27 cellular contexts compared by ENCODE assay signal in genomic region chr3:67875338-67875737, GRCh38.
A peak's percentile ranks its signal among the peaks of the same experiment; 100 is the strongest.
DNase-seq lines count a peak whose midpoint lies in the region; ATAC-seq and TF ChIP-seq lines count a peak whose summit lies in the region.
"Had no signal": no experiment of that assay in that cellular context is flagged by ENCODE, and none has a peak within 500 bp of the region (broad histone marks: within the 10 kb centered on the region; RNA-seq: fewer than 3 reads in every experiment).

No MANE protein-coding gene starts in this region.

- peak overlapping the region; percentile 36; the same call in 1 of the 2 replicates for H3K27ac ChIP-seq in ACC112 (ENCODE audit: low read depth, low read length)
- H3K27ac ChIP-seq in body of pancreas, result peak overlapping the region in 3 of 4 donors; percentile 20 to 59 (median 45)
- H3K27ac ChIP-seq in liver (ENCODE audit: low read depth in 1 of 2, low read length in 2 of 2), result peak overlapping the region; percentile 36 to 67
- H3K27ac ChIP-seq: BLaER1, Peyer's patch, psoas muscle, skin epidermis, suprapubic skin, uterus had no signal

- H3K27me3 ChIP-seq in ACC112 (ENCODE audit: insufficient read depth, low read length) (no peaks in the 10 kb centered on the region), body of pancreas (no peaks in the 10 kb centered on the region), liver (ENCODE audit: control insufficient read depth in 4 of 4, insufficient read depth in 4 of 4, low read length in 3 of 4) (no peaks in the 10 kb centered on the region)
- H3K27me3 ChIP-seq: BLaER1, Peyer's patch, suprapubic skin, uterus had no signal

- H3K9ac ChIP-seq in liver (ENCODE audit: low read depth in 1 of 2, low read length in 2 of 2), result no peak overlapping the region
- H3K9ac ChIP-seq: BLaER1 had no signal

- peaks cover 6% of the 10 kb centered on the region for H3K9me3 Mint-ChIP-seq in type B pancreatic cell
- no peaks in the 10 kb centered on the region for H3K9me3 Mint-ChIP-seq in nephron progenitor cell
- H3K9me3 Mint-ChIP-seq: brain; effector memory CD8-positive, alpha-beta T cell; T-helper 1 cell treated with Interleukin-12 subunit alpha and Interleukin-12 subunit beta and Interleukin-4 antibody, amounts not matched to agents 30 μg/mL and 1 μg/mL, for 36 hours had no signal

- no peak overlapping the region for H3K4me3 ChIP-seq in ACC112 (ENCODE audit: low read depth, low read length)
- H3K4me3 ChIP-seq in body of pancreas, result no peak overlapping the region
- H3K4me3 ChIP-seq in liver (ENCODE audit: low read depth in 1 of 3, low read length in 3 of 3), result no peak overlapping the region
- H3K4me3 ChIP-seq: BLaER1, Peyer's patch, psoas muscle, skin epidermis, suprapubic skin, uterus had no signal

- H3K4me1 ChIP-seq in ACC112 (ENCODE audit: control insufficient read depth, insufficient read depth, low read length, unreplicated experiment) (no peaks in the 10 kb centered on the region), body of pancreas (no peaks in the 10 kb centered on the region), liver (ENCODE audit: control insufficient read depth in 4 of 4, insufficient read depth in 4 of 4, low read length in 3 of 4) (peaks cover 7 to 28% (median 26%) of the 10 kb centered on the region in 4 donors)
- H3K4me1 ChIP-seq: BLaER1, Caco-2, Peyer's patch, psoas muscle, suprapubic skin, uterus had no signal

- no peak overlapping the region for H2AFZ ChIP-seq in ACC112 (ENCODE audit: low read length, unreplicated experiment)

- no peak for TF ChIP-seq RAD21 in liver (IDR thresholded peaks at IDR 0.05)

- intact Hi-C loops in body of pancreas (cut with DNase I), result no loop called here

- WGBS in body of pancreas, 2 donors, result 13 to 23% methylated on average over 4 of the region's 4 CpGs
- WGBS in liver, result 23% methylated on average over 4 of the region's 4 CpGs

- H3K27me3 Mint-ChIP-seq in type B pancreatic cell (no peaks in the 10 kb centered on the region), nephron progenitor cell (ENCODE audit: low read depth, poor library complexity) (peaks cover 3% of the 10 kb centered on the region)
- H3K27me3 Mint-ChIP-seq: activated naive CD8-positive, alpha-beta T cell treated with anti-CD3 and anti-CD28 coated beads, Interleukin-2, amount 10 ng/mL, durations not matched to agents 7 days and 5 days; brain had no signal

- H3K36me3 ChIP-seq in ACC112 (ENCODE audit: insufficient read depth, low read length), result no peaks in the 10 kb centered on the region
- no peaks in the 10 kb centered on the region for H3K36me3 ChIP-seq in body of pancreas (replicated peaks in 1 of 2; ENCODE audit: insufficient read depth in 1 of 2, low read depth in 2 of 2)
- no peaks in the 10 kb centered on the region for H3K36me3 ChIP-seq in liver (ENCODE audit: control insufficient read depth in 4 of 4, insufficient read depth in 3 of 4, low read depth in 1 of 4, low read length in 3 of 4)
- H3K36me3 ChIP-seq: BLaER1, Peyer's patch, suprapubic skin, uterus had no signal

- H3K79me2 ChIP-seq in ACC112 (ENCODE audit: control insufficient read depth, insufficient read depth, low read length, unreplicated experiment), result no peaks in the 10 kb centered on the region

- no peak overlapping the region for H3K4me3 Mint-ChIP-seq in type B pancreatic cell
- H3K4me3 Mint-ChIP-seq in nephron progenitor cell, result no peak overlapping the region
- H3K4me3 Mint-ChIP-seq: activated CD8-positive, alpha-beta T cell treated with anti-CD3 and anti-CD28 coated beads, Interleukin-2, amount 10 ng/mL, durations not matched to agents 7 days and 5 days; activated naive CD8-positive, alpha-beta T cell treated with anti-CD3 and anti-CD28 coated beads, Interleukin-2, amount 10 ng/mL, durations not matched to agents 7 days and 5 days; brain; effector memory CD8-positive, alpha-beta T cell; T-helper 1 cell treated with Interleukin-12 subunit alpha and Interleukin-12 subunit beta and Interleukin-4 antibody, amounts not matched to agents 30 μg/mL and 1 μg/mL, for 36 hours had no signal

- ATAC-seq in body of pancreas (peak; percentile 86), GM21529 (IDR thresholded peaks at IDR 0.05; ENCODE audit: unreplicated experiment) (no peak)
- ATAC-seq: activated CD8-positive, alpha-beta T cell treated with anti-CD3 and anti-CD28 coated beads, Interleukin-2, amount 10 ng/mL, durations not matched to agents 7 days and 5 days; effector memory CD8-positive, alpha-beta T cell; esophagus mucosa; psoas muscle had no signal

- H3K27ac Mint-ChIP-seq in type B pancreatic cell (no peak overlapping the region), nephron progenitor cell (no peak overlapping the region)
- H3K27ac Mint-ChIP-seq: activated CD8-positive, alpha-beta T cell treated with anti-CD3 and anti-CD28 coated beads, Interleukin-2, amount 10 ng/mL, durations not matched to agents 7 days and 5 days; activated naive CD8-positive, alpha-beta T cell treated with anti-CD3 and anti-CD28 coated beads, Interleukin-2, amount 10 ng/mL, durations not matched to agents 7 days and 5 days; brain; effector memory CD8-positive, alpha-beta T cell; T-helper 1 cell treated with Interleukin-12 subunit alpha and Interleukin-12 subunit beta and Interleukin-4 antibody, amounts not matched to agents 30 μg/mL and 1 μg/mL, for 36 hours had no signal

- TF ChIP-seq CTCF in body of pancreas (IDR thresholded peaks at IDR 0.05), result no peak
- no peak for TF ChIP-seq CTCF in liver (IDR thresholded peaks at IDR 0.05; ENCODE audit: low read depth, low read length, missing input control)
- no peak for TF ChIP-seq CTCF in type B pancreatic cell (conservative IDR thresholded peaks at IDR 0.05)
- TF ChIP-seq CTCF in nephron progenitor cell (IDR thresholded peaks at IDR 0.05), result no peak

- no peak for TF ChIP-seq POLR2A in body of pancreas (IDR thresholded peaks at IDR 0.05)

- H3K4me1 Mint-ChIP-seq in type B pancreatic cell (ENCODE audit: unreplicated experiment) (no peaks in the 10 kb centered on the region), nephron progenitor cell (no peaks in the 10 kb centered on the region)
- H3K4me1 Mint-ChIP-seq: activated naive CD8-positive, alpha-beta T cell treated with anti-CD3 and anti-CD28 coated beads, Interleukin-2, amount 10 ng/mL, durations not matched to agents 7 days and 5 days; brain had no signal

- H3K9me3 ChIP-seq in body of pancreas (no peaks in the 10 kb centered on the region), liver (ENCODE audit: control insufficient read depth in 4 of 4, low read length in 3 of 4) (no peaks in the 10 kb centered on the region)
- H3K9me3 ChIP-seq: BLaER1, Caco-2, Peyer's patch, psoas muscle, suprapubic skin, uterus had no signal

- H3K36me3 Mint-ChIP-seq in type B pancreatic cell (no peaks in the 10 kb centered on the region), nephron progenitor cell (ENCODE audit: low read depth) (no peaks in the 10 kb centered on the region)
- H3K36me3 Mint-ChIP-seq: brain had no signal

- DNase-seq in HS-5 (ENCODE audit: low read depth) (peak; percentile 53), body of pancreas (peak; percentile 22 to 61 (median 24)), type B pancreatic cell (ENCODE audit: extremely low spot score, unreplicated experiment) (no peak), SHP77 treated with DMSO at 0.1 percent for 48 hours (lab: John Stamatoyannopoulos, UW) (no peak), nephron progenitor cell (no peak)
- DNase-seq: activated CD4-positive, alpha-beta T cell treated with anti-CD3 and anti-CD28 coated beads for 1 hour; activated CD8-positive, alpha-beta T cell treated with anti-CD3 and anti-CD28 coated beads, Interleukin-2, amount 10 ng/mL, durations not matched to agents 7 days and 5 days; activated effector memory CD4-positive, alpha-beta T cell treated with anti-CD3 and anti-CD28 coated beads, Interleukin-2, amount 50 U/mL, for 16 hours; activated naive CD8-positive, alpha-beta T cell treated with anti-CD3 and anti-CD28 coated beads, Interleukin-2, amount 10 ng/mL, durations not matched to agents 7 days and 5 days; Caco-2; effector memory CD8-positive, alpha-beta T cell; KBM-7; MV-4-11; NCI-H526 treated with DMSO at 0.1 percent for 48 hours; psoas muscle; stimulated activated CD4-positive, alpha-beta T cell treated with anti-CD3 and anti-CD28 coated beads, Interleukin-2, amount 100 ng/mL, for 24 hours; uterus had no signal

TF ChIP-seq in liver, 16 proteins besides CTCF, POLR2A, EP300 and RAD21 (continues in another document):
- TF ChIP-seq GABPA (IDR thresholded peaks at IDR 0.05 in 1 of 2, conservative IDR thresholded peaks at IDR 0.05 in 1 of 2) (peak in 1 of 2 donors; percentile 17), TAF1 (conservative IDR thresholded peaks at IDR 0.05) (no peak), RXRA (IDR thresholded peaks at IDR 0.05) (peak; percentile 52 to 60), ATF3 (IDR thresholded peaks at IDR 0.05) (peak; percentile 76), SP1 (IDR thresholded peaks at IDR 0.05) (peak; percentile 66), MAX (IDR thresholded peaks at IDR 0.05) (no peak), JUND (IDR thresholded peaks at IDR 0.05) (peak; percentile 87 to 94), HNF4G (IDR thresholded peaks at IDR 0.05) (peak; percentile 53), FOXA2 (IDR thresholded peaks at IDR 0.05) (no peak), YY1 (IDR thresholded peaks at IDR 0.05) (peak; percentile 34)

Comparison
In these comparisons a context has a peak if more than half of its experiments do, and no peak if none do; other contexts are left out.
1. DNase-seq: peak in HS-5 (single experiment) and body of pancreas (4 of 4); none in type B pancreatic cell (single experiment), SHP77 treated with DMSO at 0.1 percent for 48 hours (single experiment) and nephron progenitor cell (single experiment).
2. Peak in every context shown above with its lines, with median percentiles within 50 percentile points of each other: H3K27ac ChIP-seq.